ENCODE assay signal across 30 cellular contexts in the genomic region with DNA sequence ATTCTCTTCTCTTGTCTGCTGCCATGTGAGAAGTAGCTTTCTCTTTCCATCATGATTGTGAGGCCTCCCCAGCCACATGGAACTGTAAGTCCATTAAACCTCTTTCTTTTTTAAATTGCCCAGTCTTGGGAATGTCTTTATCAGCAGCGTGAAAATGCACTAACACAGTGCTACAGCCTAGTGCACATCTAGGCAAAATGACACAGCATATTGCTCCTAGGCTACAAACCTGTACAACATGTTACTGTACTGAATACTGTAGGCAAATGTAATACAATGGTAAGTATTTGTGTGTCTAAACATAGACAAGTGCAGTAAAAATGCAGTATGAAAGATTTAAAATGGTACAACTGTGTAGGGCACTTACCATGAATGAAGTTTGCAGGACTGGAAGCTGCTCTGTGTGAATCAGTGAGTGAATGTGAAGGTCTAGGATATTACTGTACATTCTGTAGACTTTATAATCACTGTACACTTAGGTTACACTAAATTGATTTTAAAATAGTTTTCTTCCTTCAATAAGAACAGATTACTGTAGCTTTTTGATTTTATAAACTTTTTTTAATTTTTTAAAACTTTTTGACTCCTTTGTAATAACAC.
"Had no signal": no experiment of that assay in that cellular context is flagged by ENCODE, and none has a peak within 500 bp of the region (broad histone marks: within the 10 kb centered on the region; RNA-seq: fewer than 3 reads in every experiment).

No MANE protein-coding gene starts in this region.

- H3K9me3 ChIP-seq: ascending aorta had no signal

- ATAC-seq: activated CD4-positive, alpha-beta T cell treated with anti-CD3 and anti-CD28 coated beads for 36 hours; activated CD4-positive, CD25-positive, alpha-beta regulatory T cell treated with anti-CD3 and anti-CD28 coated beads, Interleukin-2, amount 50 U/mL, for 24 hours; activated CD8-positive, alpha-beta T cell treated with anti-CD3 and anti-CD28 coated beads, Interleukin-2, amount 10 ng/mL, durations not matched to agents 7 days and 5 days; Right ventricle myocardium inferior had no signal

- H3K27me3 Mint-ChIP-seq: activated CD4-positive, alpha-beta T cell treated with anti-CD3 and anti-CD28 coated beads for 36 hours; activated CD4-positive, alpha-beta T cell treated with anti-CD3 and anti-CD28 coated beads, Interleukin-2, amount 10 ng/mL, durations not matched to agents 7 days and 5 days; activated T-cell treated with anti-CD3 and anti-CD28 coated beads, Interleukin-2, amount 50 U/mL, for 24 hours; central memory CD8-positive, alpha-beta T cell had no signal

- H3K9me3 Mint-ChIP-seq: activated CD4-positive, alpha-beta T cell treated with anti-CD3 and anti-CD28 coated beads, Interleukin-2, amount 10 ng/mL, durations not matched to agents 7 days and 5 days; activated naive CD4-positive, alpha-beta T cell treated with anti-CD3 and anti-CD28 coated beads, Interleukin-2, amount 50 U/mL, for 24 hours; activated naive CD8-positive, alpha-beta T cell treated with anti-CD3 and anti-CD28 coated beads, Interleukin-2, amount 10 ng/mL, durations not matched to agents 7 days and 5 days; activated T-helper 2 cell treated with anti-CD3 and anti-CD28 coated beads, Interferon-gamma antibody, Interleukin-2, Interleukin-4, amounts not matched to agents 10 μg/mL and 5 μg/mL and 100 μg/mL, durations not matched to agents 14 hours and 24 hours and 36 hours had no signal

- FAIRE-seq: RCC 7860 had no signal

- DNase-seq: activated CD4-positive, alpha-beta T cell treated with anti-CD3 and anti-CD28 coated beads for 36 hours; activated CD4-positive, alpha-beta T cell treated with anti-CD3 and anti-CD28 coated beads, Interleukin-2, amount 10 ng/mL, durations not matched to agents 7 days and 5 days; activated CD4-positive, alpha-beta T cell treated with anti-CD3 and anti-CD28 coated beads, Interleukin-2, amount 50 U/mL, for 48 hours; activated CD8-positive, alpha-beta T cell treated with anti-CD3 and anti-CD28 coated beads, Interleukin-2, amount 10 ng/mL, durations not matched to agents 7 days and 5 days; activated gamma-delta T cell; activated naive CD4-positive, alpha-beta T cell treated with Interleukin-2 at 50 U/mL for 16 hours; activated naive CD8-positive, alpha-beta T cell treated with anti-CD3 and anti-CD28 coated beads, Interleukin-2, amount 10 ng/mL, durations not matched to agents 7 days and 5 days; activated T-cell treated with anti-CD3 and anti-CD28 coated beads, Interleukin-2, amount 50 U/mL, for 24 hours; amygdala; Kasumi-1; MM.1S; MV-4-11; NCI-H1092; NCI-H1436 treated with DMSO at 0.1 percent for 48 hours; NCI-H1694 treated with DMSO at 0.1 percent for 48 hours; NCI-H2029; NCI-H345; NCI-H524 treated with DMSO at 0.1 percent for 48 hours; PC-9; SIG-M5; T1000 had no signal

- H3K27ac Mint-ChIP-seq: activated CD4-positive, alpha-beta T cell treated with anti-CD3 and anti-CD28 coated beads for 36 hours; activated CD4-positive, alpha-beta T cell treated with anti-CD3 and anti-CD28 coated beads, Interleukin-2, amount 10 ng/mL, durations not matched to agents 7 days and 5 days; activated CD8-positive, alpha-beta T cell treated with anti-CD3 and anti-CD28 coated beads, Interleukin-2, amount 10 ng/mL, durations not matched to agents 7 days and 5 days; activated naive CD4-positive, alpha-beta T cell treated with anti-CD3 and anti-CD28 coated beads, Interleukin-2, amount 50 U/mL, for 24 hours; activated naive CD8-positive, alpha-beta T cell treated with anti-CD3 and anti-CD28 coated beads, Interleukin-2, amount 10 ng/mL, durations not matched to agents 7 days and 5 days; activated T-cell treated with anti-CD3 and anti-CD28 coated beads, Interleukin-2, amount 50 U/mL, for 24 hours; activated T-helper 2 cell treated with anti-CD3 and anti-CD28 coated beads, Interferon-gamma antibody, Interleukin-2, Interleukin-4, amounts not matched to agents 10 μg/mL and 5 μg/mL and 100 μg/mL, durations not matched to agents 14 hours and 24 hours and 36 hours had no signal

- H3K4me3 ChIP-seq: ascending aorta, cardiac muscle cell, PC-9 had no signal

- H3K4me2 ChIP-seq: PC-9 had no signal

- H2AFZ ChIP-seq: PC-9 had no signal

- H3K4me1 ChIP-seq: ascending aorta had no signal

- H3K36me3 Mint-ChIP-seq: activated naive CD4-positive, alpha-beta T cell treated with anti-CD3 and anti-CD28 coated beads, Interleukin-2, amount 50 U/mL, for 24 hours; activated naive CD8-positive, alpha-beta T cell treated with anti-CD3 and anti-CD28 coated beads, Interleukin-2, amount 10 ng/mL, durations not matched to agents 7 days and 5 days had no signal

- H3K27me3 ChIP-seq: ascending aorta, cardiac muscle cell had no signal

- H3K4me1 Mint-ChIP-seq: activated CD4-positive, alpha-beta T cell treated with anti-CD3 and anti-CD28 coated beads for 36 hours; activated CD4-positive, alpha-beta T cell treated with anti-CD3 and anti-CD28 coated beads, Interleukin-2, amount 10 ng/mL, durations not matched to agents 7 days and 5 days; activated naive CD4-positive, alpha-beta T cell treated with anti-CD3 and anti-CD28 coated beads, Interleukin-2, amount 50 U/mL, for 24 hours; central memory CD8-positive, alpha-beta T cell had no signal

- H3K36me3 ChIP-seq: ascending aorta, cardiac muscle cell had no signal

- H3K4me3 Mint-ChIP-seq: activated CD4-positive, alpha-beta T cell treated with anti-CD3 and anti-CD28 coated beads for 36 hours; activated CD4-positive, alpha-beta T cell treated with anti-CD3 and anti-CD28 coated beads, Interleukin-2, amount 10 ng/mL, durations not matched to agents 7 days and 5 days; activated CD8-positive, alpha-beta T cell treated with anti-CD3 and anti-CD28 coated beads, Interleukin-2, amount 10 ng/mL, durations not matched to agents 7 days and 5 days; activated naive CD4-positive, alpha-beta T cell treated with anti-CD3 and anti-CD28 coated beads, Interleukin-2, amount 50 U/mL, for 24 hours; activated naive CD8-positive, alpha-beta T cell treated with anti-CD3 and anti-CD28 coated beads, Interleukin-2, amount 10 ng/mL, durations not matched to agents 7 days and 5 days; activated T-cell treated with anti-CD3 and anti-CD28 coated beads, Interleukin-2, amount 50 U/mL, for 24 hours; central memory CD8-positive, alpha-beta T cell had no signal

- H3K27ac ChIP-seq: ascending aorta, cardiac muscle cell, PC-9, RWPE1 had no signal
